ENCODE assay signal across 15 cellular contexts in the genomic region with DNA sequence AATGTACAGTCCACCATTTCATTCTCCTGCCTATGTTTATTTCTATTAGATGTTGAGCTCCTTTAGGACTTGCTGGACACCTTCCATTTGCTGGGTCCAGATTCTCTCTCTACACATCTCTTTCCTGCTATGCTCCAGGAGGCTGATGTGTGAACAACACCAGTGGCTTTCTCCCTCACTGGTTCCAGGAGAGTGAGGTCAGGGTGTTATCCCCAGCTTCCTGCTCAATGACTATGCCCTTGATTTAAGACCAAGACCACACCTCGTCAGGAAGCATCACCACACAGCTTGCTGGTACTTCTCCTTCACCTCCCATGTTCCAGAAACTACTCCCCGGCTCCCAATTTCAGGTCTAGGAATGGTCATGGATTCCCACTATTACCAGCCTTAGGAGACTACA.
"Had no signal": no experiment of that assay in that cellular context is flagged by ENCODE, and none has a peak within 500 bp of the region (broad histone marks: within the 10 kb centered on the region; RNA-seq: fewer than 3 reads in every experiment).

No MANE protein-coding gene starts in this region.

- H3K4me1 ChIP-seq: body of pancreas, prostate gland, right lobe of liver, upper lobe of left lung had no signal

- H3K4me3 ChIP-seq: body of pancreas, lung, prostate gland, right lobe of liver, upper lobe of left lung had no signal

- H3K36me3 ChIP-seq: prostate gland, right lobe of liver, upper lobe of left lung had no signal

- H3K27ac ChIP-seq: body of pancreas, prostate gland, right lobe of liver, upper lobe of left lung had no signal

- DNase-seq: activated effector memory CD4-positive, alpha-beta T cell treated with Interleukin-2 at 50 U/mL for 16 hours; body of pancreas; dermis blood vessel endothelial cell; endodermal cell; erythroblast; glutamatergic neuron; left colon; nephron progenitor cell; right lobe of liver; Right ventricle myocardium superior; SK-N-SH; upper lobe of left lung had no signal

- H3K27ac Mint-ChIP-seq: endodermal cell; nephron progenitor cell; stimulated activated memory B cell treated with anti-CD40 and anti-IgM and Interleukin-4, amounts not matched to agents 10 μg/mL and 1 μg/mL and 100 μg/mL, for 72 hours had no signal

- ATAC-seq: body of pancreas; left colon; right lobe of liver; stimulated activated memory B cell treated with anti-CD40 and anti-IgM and Interleukin-4, amounts not matched to agents 10 μg/mL and 1 μg/mL and 100 μg/mL, for 72 hours had no signal

- H3K4me3 Mint-ChIP-seq: endodermal cell; nephron progenitor cell; stimulated activated memory B cell treated with anti-CD40 and anti-IgM and Interleukin-4, amounts not matched to agents 10 μg/mL and 1 μg/mL and 100 μg/mL, for 72 hours had no signal

- H3K9me3 Mint-ChIP-seq: endodermal cell; nephron progenitor cell; stimulated activated memory B cell treated with anti-CD40 and anti-IgM and Interleukin-4, amounts not matched to agents 10 μg/mL and 1 μg/mL and 100 μg/mL, for 72 hours had no signal

- H3K27me3 ChIP-seq: body of pancreas, right lobe of liver, upper lobe of left lung had no signal

- H3K9me3 ChIP-seq: body of pancreas, prostate gland, right lobe of liver, SK-N-SH, upper lobe of left lung had no signal

- H3K36me3 Mint-ChIP-seq: stimulated activated memory B cell treated with anti-CD40 and anti-IgM and Interleukin-4, amounts not matched to agents 10 μg/mL and 1 μg/mL and 100 μg/mL, for 72 hours had no signal
